Comparison of ENCODE assay signal across 9 cellular contexts in the genomic region with DNA sequence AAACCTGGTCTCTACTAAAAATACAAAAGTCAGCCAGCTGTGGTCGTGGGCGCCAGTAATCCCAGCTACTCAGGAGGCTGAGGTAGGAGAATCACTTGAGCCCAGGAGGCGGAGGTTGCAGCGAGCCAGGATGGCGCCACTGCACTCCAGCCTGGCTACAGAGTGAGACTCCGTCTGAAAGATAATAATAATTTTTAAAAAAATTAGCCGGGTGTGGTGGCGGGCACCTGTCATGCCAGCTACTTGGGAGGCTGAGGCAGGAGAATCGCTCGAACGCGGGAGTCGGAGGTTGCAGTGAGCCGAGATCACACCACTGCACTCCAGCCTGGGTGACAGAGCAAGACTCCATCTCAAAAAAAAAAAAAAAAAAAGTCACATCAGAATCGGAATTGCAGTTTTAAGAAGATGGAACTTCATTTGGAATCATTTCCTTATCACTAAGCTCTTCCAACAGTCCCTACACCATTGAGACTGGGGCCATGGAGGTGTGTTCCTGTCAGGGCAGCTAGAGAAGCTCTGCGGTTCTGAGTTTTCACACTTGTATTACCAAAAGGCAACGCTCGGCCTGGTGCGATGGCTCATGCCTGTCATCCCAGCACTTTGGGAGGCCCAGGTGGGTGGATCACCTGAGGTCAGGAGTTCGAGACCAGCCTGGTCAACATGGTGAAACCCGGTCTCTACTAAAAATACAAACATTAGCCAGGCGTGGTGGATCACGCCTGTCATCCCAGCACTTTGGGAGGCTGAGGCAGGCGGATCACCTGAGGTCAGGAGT. TPM values are rescaled to one million over a fixed set of nuclear protein-coding genes. Genes with fewer than 3 reads are reported as not detected.
DNase-seq lines count a peak whose midpoint lies in the region; TF ChIP-seq lines count a peak whose summit lies in the region.
"Not testable (repeated sequence)": the region's sequence is repeated elsewhere in the genome, so short reads cannot be mapped to it uniquely, and the experiment has no call there.
"Had no signal": no experiment of that assay in that cellular context is flagged by ENCODE, and none has a peak within 500 bp of the region (broad histone marks: within the 10 kb centered on the region; RNA-seq: fewer than 3 reads in every experiment).

No MANE protein-coding gene starts in this region.

- H3K27ac ChIP-seq in OCI-LY3 (ENCODE audit: low read length); endodermal cell (ENCODE audit: low read depth, low read length): not testable (repeated sequence)

- not testable (repeated sequence) for H3K79me2 ChIP-seq in OCI-LY3 (ENCODE audit: low read length)

- H3K27me3 Mint-ChIP-seq in endodermal cell (ENCODE audit: insufficient read depth); osteocyte (ENCODE audit: unreplicated experiment); type B pancreatic cell: not testable (repeated sequence)

- H3K4me1 ChIP-seq in OCI-LY3 (ENCODE audit: low read length); endodermal cell (ENCODE audit: control insufficient read depth, insufficient read depth, low read length): not testable (repeated sequence)

- not testable (repeated sequence) for H3K9ac ChIP-seq in OCI-LY3 (ENCODE audit: low read length); endodermal cell (ENCODE audit: extremely low read depth, low read length, poor library complexity, severe bottlenecking)

- peaks cover 15% of the 10 kb centered on the region for H3K9me3 Mint-ChIP-seq in endodermal cell
- not testable (repeated sequence) for H3K9me3 Mint-ChIP-seq in osteocyte (ENCODE audit: unreplicated experiment); type B pancreatic cell

- H3K4me3 ChIP-seq in OCI-LY3 (ENCODE audit: low read length); endodermal cell (ENCODE audit: low read length): not testable (repeated sequence)

- H3K36me3 ChIP-seq in OCI-LY3 (replicated peaks; ENCODE audit: low read depth, low read length); endodermal cell (ENCODE audit: control insufficient read depth, insufficient read depth, low read length): not testable (repeated sequence)

- peak; percentile 50 for DNase-seq in activated CD8-positive, alpha-beta memory T cell treated with anti-CD3 and anti-CD28 coated beads for 24 hours
- peak; percentile 17 for DNase-seq in endodermal cell
- DNase-seq in osteocyte (ENCODE audit: extremely low spot score, unreplicated experiment), result peak; percentile 48
- DNase-seq in type B pancreatic cell (ENCODE audit: extremely low spot score, unreplicated experiment), result peak; percentile 36

- not testable (repeated sequence) for H2AFZ ChIP-seq in OCI-LY3 (ENCODE audit: low read depth, low read length)

- H4K20me1 ChIP-seq in OCI-LY3 (ENCODE audit: insufficient read depth, low read length), result not testable (repeated sequence)

- H3K9me3 ChIP-seq in OCI-LY3 (ENCODE audit: insufficient read depth, low read length), result not testable (repeated sequence)
- H3K9me3 ChIP-seq in endodermal cell (ENCODE audit: control insufficient read depth, low read length), result peaks cover 15% of the 10 kb centered on the region

- H3K27ac Mint-ChIP-seq in endodermal cell; osteocyte (ENCODE audit: unreplicated experiment); type B pancreatic cell: not testable (repeated sequence)

- H3K36me3 Mint-ChIP-seq in endodermal cell (ENCODE audit: low read depth); osteocyte (ENCODE audit: unreplicated experiment); type B pancreatic cell: not testable (repeated sequence)

- H3K27me3 ChIP-seq in OCI-LY3 (ENCODE audit: low read depth, low read length); endodermal cell (ENCODE audit: control insufficient read depth, insufficient read depth, low read length, poor library complexity, severe bottlenecking): not testable (repeated sequence)

- not testable (repeated sequence) for H3K4me3 Mint-ChIP-seq in endodermal cell; osteocyte (ENCODE audit: unreplicated experiment); type B pancreatic cell

- 89 to 90% methylated on average over 19 to 23 of the region's 24 CpGs for WGBS in endodermal cell (ENCODE audit: insufficient coverage in 1 of 2, insufficient read length in 1 of 2), 2 experiments

- not testable (repeated sequence) for TF ChIP-seq CTCF in OCI-LY3 (IDR thresholded peaks at IDR 0.05; ENCODE audit: low read depth, low read length); endodermal cell (conservative IDR thresholded peaks at IDR 0.05); osteocyte (IDR thresholded peaks at IDR 0.05); type B pancreatic cell (conservative IDR thresholded peaks at IDR 0.05)

- H3K4me2 ChIP-seq in OCI-LY3 (ENCODE audit: low read length), result 0 out of 2 replicates have a peak overlapping the region, but pooled peaks have one; percentile 19

- H3K4me1 Mint-ChIP-seq in endodermal cell; osteocyte (ENCODE audit: unreplicated experiment); type B pancreatic cell (ENCODE audit: unreplicated experiment): not testable (repeated sequence)

RNA-seq across cellular contexts. Expression of gene CRLF2, which starts 55.6 kb away (rescaled TPM):
- total RNA-seq in endodermal cell (not detected), osteocyte (not detected in 2 replicates), type B pancreatic cell (ENCODE audit: low replicate concordance) (not detected in 2 replicates)
- not detected for polyA plus RNA-seq in endodermal cell (2013, experiment 1 of 2)
- not detected for polyA plus RNA-seq in endodermal cell (2013, experiment 2 of 2)
- total RNA-seq: A673 had no signal
- polyA plus RNA-seq: AG04450; CD4-positive, alpha-beta memory T cell; CD8-positive, alpha-beta memory T cell had no signal
